ENCODE assay signal across 8 cellular contexts in genomic region chr22:29202231-29203192, GRCh38. TPM values are rescaled to one million over a fixed set of nuclear protein-coding genes. Genes with fewer than 3 reads are reported as not detected.
DNase-seq lines count a peak whose midpoint lies in the region; ATAC-seq, FAIRE-seq and TF ChIP-seq lines count a peak whose summit lies in the region.
"Had no signal": no experiment of that assay in that cellular context is flagged by ENCODE, and none has a peak within 500 bp of the region (broad histone marks: within the 10 kb centered on the region; RNA-seq: fewer than 3 reads in every experiment).

No MANE protein-coding gene starts in this region.

- H4K20me1 ChIP-seq in Karpas-422 (ENCODE audit: insufficient read depth, low read depth, low read length) (peaks cover 11% of the 10 kb centered on the region; the same call in 1 of the 2 replicates), endothelial cell of umbilical vein (replicated peaks; ENCODE audit: control insufficient read depth, extremely low read depth, insufficient read depth, low read length) (no peaks in the 10 kb centered on the region)

- H3K18ac ChIP-seq in neuronal stem cell (ENCODE audit: low read length), result peak overlapping the region; percentile 90

- peak; percentile 64 for FAIRE-seq in endothelial cell of umbilical vein (lab: Jason Lieb, UNC)
- FAIRE-seq: frontal cortex had no signal

- peak; percentile 98 for DNase-seq in GM12865 (ENCODE audit: low read depth)
- DNase-seq in Karpas-422, result peak; percentile 86
- DNase-seq in activated CD4-positive, alpha-beta T cell treated with anti-CD3 and anti-CD28 coated beads for 48 hours, result peak; percentile 74
- DNase-seq in endothelial cell of umbilical vein (ENCODE audit: low read depth, low spot score), result peak; percentile 26
- DNase-seq in neuronal stem cell (ENCODE audit: low spot score), result no peak
- no peak for DNase-seq in hippocampal formation (lab: John Stamatoyannopoulos, UW)

- H4K8ac ChIP-seq in neuronal stem cell (ENCODE audit: low read depth, low read length), result no peak overlapping the region

- no peak for TF ChIP-seq POLR2A in endothelial cell of umbilical vein (IDR thresholded peaks at IDR 0.05; ENCODE audit: low read depth, low read length)

- no peaks in the 10 kb centered on the region for H3K27me3 ChIP-seq in Karpas-422 (ENCODE audit: low read length)
- peaks cover 0 to 7% of the 10 kb centered on the region in 2 experiments for H3K27me3 ChIP-seq in endothelial cell of umbilical vein (ENCODE audit: control insufficient read depth in 2 of 2, insufficient read depth in 2 of 2, low read length in 2 of 2)
- peaks cover 0 to 4% (median 0%) of the 10 kb centered on the region in 3 experiments for H3K27me3 ChIP-seq in neuronal stem cell (ENCODE audit: control insufficient read depth in 3 of 3, insufficient read depth in 3 of 3, low read depth in 1 of 3, low read length in 3 of 3)

- H3K4me3 ChIP-seq in GM12865 (ENCODE audit: low read depth, low read length), result peak overlapping the region; percentile 38
- H3K4me3 ChIP-seq in Karpas-422 (ENCODE audit: low read length), result no peak overlapping the region
- no peak overlapping the region for H3K4me3 ChIP-seq in endothelial cell of umbilical vein (replicated peaks in 1 of 3; ENCODE audit: insufficient read depth in 1 of 3, low read depth in 1 of 3, low read length in 3 of 3)
- H3K4me3 ChIP-seq in neuronal stem cell (ENCODE audit: low read length in 2 of 2), result no peak overlapping the region

- H2AFZ ChIP-seq in Karpas-422 (ENCODE audit: low read length) (no peak overlapping the region), endothelial cell of umbilical vein (ENCODE audit: low read depth, low read length) (peak overlapping the region; percentile 39), neuronal stem cell (ENCODE audit: low read length) (peak overlapping the region; percentile 92)

- BruUV-seq in endothelial cell of umbilical vein (replicated peaks; lab: Mats Ljungman, UMichigan), result no TSS peak

- no peak overlapping the region for H3K9ac ChIP-seq in Karpas-422 (ENCODE audit: low read length)
- no peak overlapping the region for H3K9ac ChIP-seq in endothelial cell of umbilical vein (replicated peaks; ENCODE audit: extremely low read depth, insufficient read depth, low read length)
- H3K9ac ChIP-seq in neuronal stem cell (ENCODE audit: low read depth, low read length, poor library complexity), result no peak overlapping the region

- H3K4me2 ChIP-seq in Karpas-422 (ENCODE audit: low read depth, low read length, poor library complexity, severe bottlenecking) (no peak overlapping the region), endothelial cell of umbilical vein (ENCODE audit: insufficient read depth, low read length) (no peak overlapping the region), neuronal stem cell (ENCODE audit: insufficient read depth, low read length, poor library complexity, severe bottlenecking) (no peak overlapping the region)

- no CpG with 5 or more reads among the region's 23 CpGs for WGBS in neuronal stem cell (ENCODE audit: extremely low coverage in 2 of 2, insufficient read length in 2 of 2, insufficient replicate concordance in 1 of 2), 2 donors

- H4K91ac ChIP-seq in neuronal stem cell (ENCODE audit: low read depth, low read length, poor library complexity), result no peak overlapping the region

- H2BK5ac ChIP-seq in neuronal stem cell (ENCODE audit: low read length), result no peak overlapping the region

- H3K4ac ChIP-seq in neuronal stem cell (ENCODE audit: low read length), result no peak overlapping the region

- peak overlapping the region; percentile 68 for H2BK12ac ChIP-seq in neuronal stem cell (ENCODE audit: low read length)

- H2BK120ac ChIP-seq in neuronal stem cell (ENCODE audit: low read depth, low read length), result no peak overlapping the region

- H3K23ac ChIP-seq in neuronal stem cell (ENCODE audit: low read depth, low read length, poor library complexity), result peak overlapping the region; percentile 8

- dilution Hi-C loops in endothelial cell of umbilical vein (cut with MboI; ENCODE audit: extremely low pct_ligation_motif_present, low sequenced_read_pairs), result no loop called here

- H3K27ac ChIP-seq in Karpas-422 (ENCODE audit: low read length) (no peak overlapping the region), endothelial cell of umbilical vein (ENCODE audit: insufficient read depth, low read depth, low read length) (no peak overlapping the region), neuronal stem cell (replicated peaks; ENCODE audit: low read length) (no peak overlapping the region)

- H2BK15ac ChIP-seq in neuronal stem cell (ENCODE audit: low read length), result peak overlapping the region; percentile 63

- intact Hi-C loops in endothelial cell of umbilical vein (cut with micrococcal nuclease), result no loop called here

- H3K9me1 ChIP-seq in endothelial cell of umbilical vein (replicated peaks; ENCODE audit: control insufficient read depth, extremely low read depth, insufficient read depth, low read length), result no peaks in the 10 kb centered on the region

- TF ChIP-seq CTCF in GM12865 (IDR thresholded peaks at IDR 0.05; ENCODE audit: insufficient read depth, low read depth, low read length, missing control alignments), result peak; percentile 45
- TF ChIP-seq CTCF in endothelial cell of umbilical vein (IDR thresholded peaks at IDR 0.05; ENCODE audit: extremely low read depth in 1 of 2, insufficient read depth in 1 of 2, low read depth in 1 of 2, low read length in 2 of 2), result peak; percentile 25 to 49

- H3K79me1 ChIP-seq in neuronal stem cell (ENCODE audit: low read depth, low read length), result no peaks in the 10 kb centered on the region

- no peaks in the 10 kb centered on the region for H3K36me3 ChIP-seq in Karpas-422 (ENCODE audit: insufficient read depth, low read length)
- no peaks in the 10 kb centered on the region for H3K36me3 ChIP-seq in endothelial cell of umbilical vein (ENCODE audit: control insufficient read depth in 2 of 2, extremely low read depth in 1 of 2, insufficient read depth in 2 of 2, low read length in 2 of 2)
- no peaks in the 10 kb centered on the region for H3K36me3 ChIP-seq in neuronal stem cell (replicated peaks in 1 of 2; ENCODE audit: control insufficient read depth in 2 of 2, insufficient read depth in 2 of 2, low read length in 2 of 2)

- H3K79me2 ChIP-seq in Karpas-422 (ENCODE audit: low read length) (no peaks in the 10 kb centered on the region), endothelial cell of umbilical vein (ENCODE audit: control insufficient read depth, insufficient read depth, low read length) (no peaks in the 10 kb centered on the region)

- H3K9me3 ChIP-seq in Karpas-422 (ENCODE audit: low read length) (no peaks in the 10 kb centered on the region), endothelial cell of umbilical vein (replicated peaks; ENCODE audit: control insufficient read depth, insufficient read depth, low read length) (no peaks in the 10 kb centered on the region), neuronal stem cell (replicated peaks in 1 of 2; ENCODE audit: control insufficient read depth in 2 of 2, insufficient read depth in 1 of 2, low read depth in 1 of 2, low read length in 2 of 2) (no peaks in the 10 kb centered on the region)

- H2AK5ac ChIP-seq in neuronal stem cell (ENCODE audit: low read depth, low read length), result peak overlapping the region; percentile 93

- no peaks in the 10 kb centered on the region for H3K9me2 ChIP-seq in Karpas-422 (replicated peaks; ENCODE audit: insufficient read depth, low read length)

- POLR2A ChIA-PET in endothelial cell of umbilical vein (lab: Charles Lee), result no interaction called here

- ATAC-seq in GM21529 (IDR thresholded peaks at IDR 0.05; ENCODE audit: unreplicated experiment), result peak; percentile 72

- H3K14ac ChIP-seq in neuronal stem cell (ENCODE audit: low read length), result no peak overlapping the region

- H3K4me1 ChIP-seq in Karpas-422 (ENCODE audit: low read length) (peaks cover 3% of the 10 kb centered on the region), endothelial cell of umbilical vein (ENCODE audit: control insufficient read depth, extremely low read depth, insufficient read depth, low read length) (peaks cover 9% of the 10 kb centered on the region), neuronal stem cell (ENCODE audit: control insufficient read depth in 2 of 2, insufficient read depth in 1 of 2, low read depth in 1 of 2, low read length in 2 of 2) (peaks cover 9 to 31% of the 10 kb centered on the region in 2 donors)

- CTCF ChIA-PET in endothelial cell of umbilical vein (lab: Charles Lee), result interaction anchor here (0.6 to 2.4 kb wide), 9 partner anchors 8 to 57 kb away, joined by 3 to 15 read pairs (median 5); no protein-coding TSS in a partner anchor

TF ChIP-seq in endothelial cell of umbilical vein, 7 proteins besides CTCF, POLR2A, EP300 and RAD21:
- TF ChIP-seq MAX (IDR thresholded peaks at IDR 0.05; ENCODE audit: insufficient read depth, insufficient read length), result no peak

RNA-seq across cellular contexts. Expression of gene EMID1, which starts 3.2 kb away (rescaled TPM):
- total RNA-seq in Karpas-422 (2014; rRNA removed; shearing (Covaris generic); ENCODE audit: low replicate concordance), result 0.26 and 0.32 TPM in 2 replicates
- 0.39 and 0.51 TPM in 2 replicates for total RNA-seq in endothelial cell of umbilical vein
- 0.56 and 0.75 TPM in 2 replicates for polyA plus RNA-seq in endothelial cell of umbilical vein
- polyA plus RNA-seq in endothelial cell of umbilical vein (2011; cell fraction: cytosol; rRNA removed), result 0.41 and 0.63 TPM in 2 replicates
- polyA plus RNA-seq in endothelial cell of umbilical vein (2011; cell fraction: nucleus; rRNA removed), result 0.61 and 0.84 TPM in 2 replicates
- 0.22 TPM in 1 of 2 replicates, not detected in the other for polyA plus RNA-seq in endothelial cell of umbilical vein (2012)
- polyA minus RNA-seq in endothelial cell of umbilical vein, result 0.23 and 0.68 TPM in 2 replicates
- not detected for polyA minus RNA-seq in endothelial cell of umbilical vein (2011; cell fraction: cytosol; rRNA and poly(A)+ RNA removed)
- polyA minus RNA-seq in endothelial cell of umbilical vein (2011; cell fraction: nucleus; rRNA and poly(A)+ RNA removed), result 0.43 TPM in 1 of 2 replicates, not detected in the other
- 10.7 TPM for polyA plus RNA-seq in neuronal stem cell (2013, experiment 1 of 2)
- 10.3 TPM for polyA plus RNA-seq in neuronal stem cell (2013, experiment 2 of 2)

Comparison
In these comparisons a context has a peak if more than half of its experiments do, and no peak if none do; other contexts are left out.
1. DNase-seq: peak in GM12865 (single experiment), Karpas-422 (single experiment), activated CD4-positive, alpha-beta T cell treated with anti-CD3 and anti-CD28 coated beads for 48 hours (single experiment) and endothelial cell of umbilical vein (single experiment); none in neuronal stem cell (single experiment) and hippocampal formation (0 of 2).